ENCODE assay signal across 30 cellular contexts in genomic region chr20:14664101-14664500, GRCh38.
"Had no signal": no experiment of that assay in that cellular context is flagged by ENCODE, and none has a peak within 500 bp of the region (broad histone marks: within the 10 kb centered on the region; RNA-seq: fewer than 3 reads in every experiment).

No MANE protein-coding gene starts in this region.

- DNase-seq: activated CD4-positive, alpha-beta T cell treated with anti-CD3 and anti-CD28 coated beads, Interleukin-2, amount 10 ng/mL, durations not matched to agents 24 days and 14 days; activated CD4-positive, alpha-beta T cell treated with anti-CD3 and anti-CD28 coated beads, Interleukin-2, amount 50 U/mL, for 4 hours; activated CD8-positive, alpha-beta T cell treated with anti-CD3 and anti-CD28 coated beads, Interleukin-2, amount 10 ng/mL, durations not matched to agents 7 days and 5 days; activated gamma-delta T cell; activated naive CD4-positive, alpha-beta T cell treated with Interleukin-2 at 50 U/mL for 16 hours; activated naive CD8-positive, alpha-beta T cell treated with anti-CD3 and anti-CD28 coated beads, Interleukin-2, amount 10 ng/mL, durations not matched to agents 7 days and 5 days; activated T-cell treated with anti-CD3 and anti-CD28 coated beads, Interleukin-2, amount 50 U/mL, for 24 hours; amygdala; body of pancreas; Kasumi-1; KG1; MM.1S; MV-4-11; NCI-H1092; NCI-H1417; NCI-H146; NCI-H187; NCI-H2029 treated with DMSO at 0.1 percent for 48 hours; NCI-H2107; NCI-H2171; NCI-H524 treated with DMSO at 0.1 percent for 48 hours; NK-92 treated with Interleukin-12 subunit alpha and Interleukin-12 subunit beta, amount 100 ng/mL, for 24 hours; PC-3; Peyer's patch; RPMI8226; SHP77 treated with DMSO at 0.1 percent for 48 hours; SK-N-SH had no signal

- ATAC-seq: activated CD8-positive, alpha-beta T cell treated with anti-CD3 and anti-CD28 coated beads, Interleukin-2, amount 10 ng/mL, durations not matched to agents 7 days and 5 days; body of pancreas; PC-3 had no signal

- H3K27ac ChIP-seq: ascending aorta, body of pancreas, breast epithelium, Peyer's patch, SJSA1 had no signal

- H3K4me1 ChIP-seq: ascending aorta, body of pancreas, breast epithelium, Peyer's patch, SJSA1 had no signal

- H3K36me3 ChIP-seq: ascending aorta, breast epithelium, Peyer's patch, SJSA1 had no signal

- H3K4me3 ChIP-seq: ascending aorta, body of pancreas, breast epithelium, Peyer's patch, SJSA1 had no signal

- H3K27me3 ChIP-seq: ascending aorta, body of pancreas, breast epithelium, Peyer's patch, SJSA1 had no signal

- H3K9me3 ChIP-seq: ascending aorta, body of pancreas, breast epithelium, Peyer's patch, SJSA1, SK-N-SH had no signal
